ENCODE assay signal across 9 cellular contexts in genomic region chr3:72591522-72592421, GRCh38.
DNase-seq lines count a peak whose midpoint lies in the region; ATAC-seq and TF ChIP-seq lines count a peak whose summit lies in the region.
"Had no signal": no experiment of that assay in that cellular context is flagged by ENCODE, and none has a peak within 500 bp of the region (broad histone marks: within the 10 kb centered on the region; RNA-seq: fewer than 3 reads in every experiment).

No MANE protein-coding gene starts in this region.

- no peaks in the 10 kb centered on the region for H3K27me3 ChIP-seq in rectal smooth muscle tissue (ENCODE audit: control insufficient read depth, insufficient read depth, low read length)

- no peak overlapping the region for H3K9ac ChIP-seq in rectal smooth muscle tissue (ENCODE audit: low read length)

- in situ Hi-C loops in G401 (cut with HindIII; ENCODE audit: low sequenced_read_pairs): no loop called here

- H3K27ac ChIP-seq in rectal smooth muscle tissue (ENCODE audit: low read depth, low read length): peak overlapping the region; percentile 81
- H3K27ac ChIP-seq: VCaP had no signal

- no peak for TF ChIP-seq CTCF in foreskin fibroblast (IDR thresholded peaks at IDR 0.05; ENCODE audit: low read depth, low read length)

- DNase-seq in G401 (ENCODE audit: low spot score): peak; percentile 39
- DNase-seq in SW480 (ENCODE audit: low spot score): peak; percentile 25
- peak; percentile 54 to 82 for DNase-seq in foreskin fibroblast
- DNase-seq in RPMI8226: no peak
- no peak for DNase-seq in SK-N-DZ (ENCODE audit: low spot score)
- DNase-seq in NCI-H510A treated with DMSO at 0.1 percent for 48 hours (lab: John Stamatoyannopoulos, UW): no peak

- no peaks in the 10 kb centered on the region for H3K36me3 ChIP-seq in rectal smooth muscle tissue (ENCODE audit: control insufficient read depth, insufficient read depth, low read length)

- H3K4me3 ChIP-seq in foreskin fibroblast (ENCODE audit: low read depth in 1 of 2, low read length in 2 of 2) (no peak overlapping the region), rectal smooth muscle tissue (ENCODE audit: low read length) (no peak overlapping the region)

- ATAC-seq in HG02623 (IDR thresholded peaks at IDR 0.05; ENCODE audit: unreplicated experiment): no peak

- H3K4me1 ChIP-seq in rectal smooth muscle tissue (ENCODE audit: control insufficient read depth, insufficient read depth, low read length): peaks cover 13% of the 10 kb centered on the region

Comparison
In these comparisons a context has a peak if more than half of its experiments do, and no peak if none do; other contexts are left out.
1. DNase-seq: peak in G401 (single experiment), SW480 (single experiment) and foreskin fibroblast (2 of 2); none in RPMI8226 (single experiment), SK-N-DZ (single experiment) and NCI-H510A treated with DMSO at 0.1 percent for 48 hours (single experiment).